Comparison of ENCODE assay signal across 8 cellular contexts in the genomic region with DNA sequence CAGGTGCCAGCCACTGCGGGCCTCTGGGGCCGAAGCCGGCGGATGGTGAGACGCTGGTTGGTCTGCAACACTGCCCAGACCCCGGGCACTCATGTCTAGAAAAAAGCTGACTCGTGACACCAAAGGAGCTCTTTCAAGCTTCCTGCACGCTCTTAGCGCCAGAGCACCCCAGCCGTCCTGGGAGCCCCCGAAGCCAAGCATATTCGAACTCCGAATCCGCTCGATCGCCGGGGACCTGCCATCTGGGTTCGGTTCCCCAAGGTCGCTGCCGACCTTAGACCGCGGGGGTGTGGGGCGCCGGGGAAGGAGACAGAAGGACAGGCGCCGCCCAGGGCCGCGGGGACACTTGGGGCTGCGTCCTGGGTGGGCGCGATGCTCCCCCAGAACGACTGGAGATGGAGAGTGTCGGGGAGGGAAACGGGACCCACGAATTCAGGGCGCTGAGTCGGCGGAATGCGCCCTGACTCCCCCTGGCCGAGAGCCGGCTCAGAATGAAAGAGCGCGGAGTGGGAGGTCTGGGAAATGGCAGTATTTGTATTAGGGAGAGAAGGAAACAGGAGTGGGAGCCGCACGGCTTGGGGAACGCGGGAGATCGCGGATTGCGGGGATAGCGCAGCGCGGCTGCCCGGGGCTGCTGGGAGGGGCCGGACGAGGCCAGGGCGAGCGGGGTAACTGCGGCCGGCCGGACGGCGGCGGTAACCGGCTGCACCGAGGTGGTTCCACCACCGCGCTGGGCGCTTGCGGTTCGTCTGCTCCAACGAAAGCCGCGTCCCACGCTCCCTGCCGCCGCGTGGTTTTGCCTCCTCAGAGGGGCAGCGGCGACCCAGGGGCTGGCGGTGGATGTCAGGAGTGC. TPM values are rescaled to one million over a fixed set of nuclear protein-coding genes. Genes with fewer than 3 reads are reported as not detected.
DNase-seq lines count a peak whose midpoint lies in the region; ATAC-seq, FAIRE-seq and TF ChIP-seq lines count a peak whose summit lies in the region.

No MANE protein-coding gene starts in this region.

- FAIRE-seq in small intestine (lab: Jason Lieb, UNC), result no peak

- no peaks in the 10 kb centered on the region for H3K36me3 ChIP-seq in HUES6 (ENCODE audit: control insufficient read depth, insufficient read depth, low read length)
- H3K36me3 ChIP-seq in brain microvascular endothelial cell (replicated peaks), result no peaks in the 10 kb centered on the region
- no peaks in the 10 kb centered on the region for H3K36me3 ChIP-seq in iPS-20b (ENCODE audit: insufficient read depth, low read depth, low read length)
- no peaks in the 10 kb centered on the region for H3K36me3 ChIP-seq in small intestine (ENCODE audit: control insufficient read depth in 2 of 2, insufficient read depth in 2 of 2, low read length in 2 of 2)

- H3K27ac ChIP-seq in HUES6 (ENCODE audit: low read depth, low read length) (no peak overlapping the region), brain microvascular endothelial cell (no peak overlapping the region), iPS-20b (ENCODE audit: low read length) (no peak overlapping the region), small intestine (ENCODE audit: low read depth in 1 of 2, low read length in 1 of 2) (peak overlapping the region in 1 of 2 donors; percentile 33)

- H3K4me3 ChIP-seq in HUES6 (ENCODE audit: low read depth, low read length), result peak overlapping the region; percentile 73
- H3K4me3 ChIP-seq in brain microvascular endothelial cell (ENCODE audit: low read depth, low read length), result peak overlapping the region; percentile 69
- H3K4me3 ChIP-seq in iPS-20b (ENCODE audit: low read length), result peak overlapping the region; percentile 74
- H3K4me3 ChIP-seq in small intestine (ENCODE audit: low read depth in 1 of 2, low read length in 2 of 2), result peak overlapping the region; percentile 51 to 60

- H3K9me3 ChIP-seq in HUES6 (ENCODE audit: control insufficient read depth, insufficient read depth, low read depth, low read length) (no peaks in the 10 kb centered on the region), iPS-20b (ENCODE audit: insufficient read depth, low read depth, low read length) (no peaks in the 10 kb centered on the region), small intestine (ENCODE audit: control insufficient read depth, low read depth) (no peaks in the 10 kb centered on the region)

- in situ Hi-C loops in brain microvascular endothelial cell (cut with HindIII; ENCODE audit: low pct_ligation_motif_present, low sequenced_read_pairs), result no loop called here

- H3K4me1 ChIP-seq in HUES6 (ENCODE audit: control insufficient read depth, insufficient read depth, low read length) (no peaks in the 10 kb centered on the region), iPS-20b (ENCODE audit: insufficient read depth, low read length) (no peaks in the 10 kb centered on the region), small intestine (ENCODE audit: control insufficient read depth in 2 of 2, insufficient read depth in 1 of 2, low read depth in 1 of 2, low read length in 1 of 2) (no peaks in the 10 kb centered on the region)

- H3K27me3 ChIP-seq in HUES6 (ENCODE audit: control insufficient read depth, insufficient read depth, low read length), result peaks cover 70% of the 10 kb centered on the region
- no peaks in the 10 kb centered on the region for H3K27me3 ChIP-seq in brain microvascular endothelial cell (replicated peaks)
- H3K27me3 ChIP-seq in iPS-20b (ENCODE audit: insufficient read depth, low read length), result peaks cover 62% of the 10 kb centered on the region
- no peaks in the 10 kb centered on the region for H3K27me3 ChIP-seq in small intestine (ENCODE audit: control insufficient read depth in 2 of 2, insufficient read depth in 2 of 2, low read length in 2 of 2)

- ATAC-seq in HG03460 (IDR thresholded peaks at IDR 0.05; ENCODE audit: unreplicated experiment), result no peak

- peak; percentile 39 for DNase-seq in stimulated activated CD4-positive, alpha-beta T cell treated with anti-CD3 and anti-CD28 coated beads, Interleukin-15, amount 100 ng/mL, for 24 hours
- no peak for DNase-seq in stimulated activated CD4-positive, alpha-beta T cell treated with anti-CD3 and anti-CD28 coated beads, Interleukin-2, amount 100 ng/mL, for 48 hours
- DNase-seq in brain microvascular endothelial cell, result no peak
- peak; percentile 50 for DNase-seq in small intestine
- no peak for DNase-seq in activated effector memory CD4-positive, alpha-beta T cell treated with Interleukin-2 at 50 U/mL for 16 hours

- 2 to 4% (median 3%) methylated on average over 64 to 81 of the region's 81 CpGs for WGBS in small intestine, 3 donors

- TF ChIP-seq CTCF in brain microvascular endothelial cell (IDR thresholded peaks at IDR 0.05; ENCODE audit: low read depth, low read length, missing control alignments), result no peak

- H3K9ac ChIP-seq in HUES6 (ENCODE audit: low read length) (peak overlapping the region; percentile 39), iPS-20b (ENCODE audit: low read depth, low read length) (peak overlapping the region; percentile 46; the same call in 1 of the 2 replicates)

RNA-seq across cellular contexts. Expression of gene MARCHF6, which starts 20.1 kb away (rescaled TPM):
- polyA plus RNA-seq in small intestine, result 100 to 1,000 TPM in 1 of 3 donors, 10 to 100 TPM in 2; 39.6 to 109 (median 59.2) TPM

RNA-seq across cellular contexts. Expression of gene CMBL, which starts 25.7 kb away (rescaled TPM):
- 100 to 1,000 TPM in 2 of 3 donors, 10 to 100 TPM in 1; 93.7 to 516 (median 230) TPM for polyA plus RNA-seq in small intestine

Comparison
In these comparisons a context has a peak if more than half of its experiments do, and no peak if none do; other contexts are left out.
1. DNase-seq: peak in stimulated activated CD4-positive, alpha-beta T cell treated with anti-CD3 and anti-CD28 coated beads, Interleukin-15, amount 100 ng/mL, for 24 hours (single experiment) and small intestine (single experiment); none in stimulated activated CD4-positive, alpha-beta T cell treated with anti-CD3 and anti-CD28 coated beads, Interleukin-2, amount 100 ng/mL, for 48 hours (0 of 2), brain microvascular endothelial cell (single experiment) and activated effector memory CD4-positive, alpha-beta T cell treated with Interleukin-2 at 50 U/mL for 16 hours (single experiment).
2. Peak in every context shown above with its lines, with median percentiles within 50 percentile points of each other: H3K4me3 ChIP-seq.